18 cellular contexts compared by ENCODE assay signal in genomic region chr15:77503240-77503639, GRCh38.
"Had no signal": no experiment of that assay in that cellular context is flagged by ENCODE, and none has a peak within 500 bp of the region (broad histone marks: within the 10 kb centered on the region; RNA-seq: fewer than 3 reads in every experiment).

No MANE protein-coding gene starts in this region.

- ATAC-seq: activated naive CD8-positive, alpha-beta T cell treated with anti-CD3 and anti-CD28 coated beads, Interleukin-2, amount 50 U/mL, for 24 hours; heart left ventricle; lower lobe of right lung had no signal

- H3K4me3 ChIP-seq: ascending aorta, breast epithelium, heart left ventricle, lower lobe of right lung, right atrium auricular region, skin epidermis, tibial nerve, vagina had no signal

- H3K9me3 ChIP-seq: ascending aorta, breast epithelium, heart left ventricle, lower lobe of right lung, right atrium auricular region, tibial nerve, vagina had no signal

- H3K36me3 ChIP-seq: ascending aorta, breast epithelium, heart left ventricle, lower lobe of right lung, right atrium auricular region, tibial nerve, vagina had no signal

- H3K27ac ChIP-seq: ascending aorta, breast epithelium, heart left ventricle, lower lobe of right lung, right atrium auricular region, skin epidermis, tibial nerve, vagina had no signal

- DNase-seq: activated CD4-positive, alpha-beta T cell treated with anti-CD3 and anti-CD28 coated beads, Interleukin-2, amount 10 ng/mL, durations not matched to agents 7 days and 5 days; activated CD8-positive, alpha-beta memory T cell treated with anti-CD3 and anti-CD28 coated beads for 24 hours; activated naive CD8-positive, alpha-beta T cell treated with anti-CD3 and anti-CD28 coated beads, Interleukin-2, amount 50 U/mL, for 24 hours; dermis blood vessel endothelial cell; heart left ventricle; immature natural killer cell; lower lobe of right lung; midbrain; stimulated activated CD4-positive, alpha-beta T cell treated with anti-CD3 and anti-CD28 coated beads, Interleukin-15, amount 100 ng/mL, for 24 hours; stimulated activated CD4-positive, alpha-beta T cell treated with anti-CD3 and anti-CD28 coated beads, Interleukin-4, amount 100 ng/mL, for 24 hours; stimulated activated naive CD4-positive, alpha-beta T cell; substantia nigra had no signal

- H3K27me3 ChIP-seq: ascending aorta, breast epithelium, heart left ventricle, right atrium auricular region, tibial nerve, vagina had no signal
